ENCODE assay signal across 7 cellular contexts in the genomic region with DNA sequence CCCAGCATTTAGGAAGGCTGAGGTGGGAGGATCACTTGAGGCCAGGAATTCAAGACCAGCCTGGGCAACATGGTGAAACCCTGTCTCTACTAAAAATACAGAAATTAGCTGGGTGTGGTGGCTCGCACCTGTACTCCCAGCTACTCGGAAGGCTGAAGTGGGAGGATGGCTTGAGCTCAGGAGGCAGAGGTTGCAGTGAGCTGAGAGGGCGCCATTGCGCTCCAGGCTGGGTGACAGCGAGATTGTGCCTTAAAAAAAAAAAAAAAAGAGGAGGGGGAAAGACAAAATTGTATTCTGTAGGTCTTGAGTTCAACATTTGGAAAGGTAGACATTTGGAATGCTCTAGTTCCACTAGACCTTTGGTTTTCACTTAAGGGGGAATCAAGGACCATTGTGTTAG. TPM values are rescaled to one million over a fixed set of nuclear protein-coding genes. Genes with fewer than 3 reads are reported as not detected.
DNase-seq lines count a peak whose midpoint lies in the region; ATAC-seq, FAIRE-seq and TF ChIP-seq lines count a peak whose summit lies in the region.
"Not testable (repeated sequence)": the region's sequence is repeated elsewhere in the genome, so short reads cannot be mapped to it uniquely, and the experiment has no call there.

No MANE protein-coding gene starts in this region.

- POLR2A ChIA-PET in Panc1 (lab: Charles Lee); activated CD8-positive, alpha-beta T cell treated with anti-CD3 and anti-CD28 coated beads, Interleukin-2, amount 10 ng/mL, durations not matched to agents 7 days and 5 days (lab: Charles Lee): not testable (repeated sequence)

- H3K27ac ChIP-seq in Panc1 (ENCODE audit: low read length); astrocyte (ENCODE audit: low read depth, low read length): not testable (repeated sequence)
- H3K27ac ChIP-seq in esophagus (ENCODE audit: low read depth in 2 of 2, low read length in 1 of 2): peak overlapping the region; percentile 1 to 75

- intact Hi-C loops in Panc1 (cut with micrococcal nuclease; ENCODE audit: unreplicated experiment): not testable (repeated sequence)

- H3K9me3 ChIP-seq in Panc1 (ENCODE audit: control insufficient read depth, insufficient read depth, low read depth, low read length); astrocyte (ENCODE audit: insufficient read depth, low read depth, low read length); esophagus (ENCODE audit: control insufficient read depth in 2 of 2, insufficient read depth in 1 of 2, low read depth in 1 of 2, low read length in 1 of 2): not testable (repeated sequence)

- H3K4me1 ChIP-seq in Panc1 (ENCODE audit: control insufficient read depth, insufficient read depth, low read length); astrocyte (ENCODE audit: insufficient read depth, low read length); esophagus (ENCODE audit: control insufficient read depth in 2 of 2, insufficient read depth in 2 of 2, low read length in 1 of 2): not testable (repeated sequence)

- not testable (repeated sequence) for FAIRE-seq in astrocyte (lab: Jason Lieb, UNC)

- H3K4me2 ChIP-seq in astrocyte (ENCODE audit: low read length): not testable (repeated sequence)

- peaks cover 70% of the 10 kb centered on the region for H3K36me3 Mint-ChIP-seq in activated CD8-positive, alpha-beta T cell treated with anti-CD3 and anti-CD28 coated beads, Interleukin-2, amount 10 ng/mL, durations not matched to agents 7 days and 5 days (ENCODE audit: low read depth)
- peaks cover 29% of the 10 kb centered on the region for H3K36me3 Mint-ChIP-seq in astrocyte (ENCODE audit: low read depth, unreplicated experiment)
- peaks cover 30% of the 10 kb centered on the region for H3K36me3 Mint-ChIP-seq in natural killer cell treated with Interleukin-12 subunit alpha and Interleukin-12 subunit beta and Interleukin-15 and Interleukin-18, amount 100 ng/mL, for 72 hours

- not testable (repeated sequence) for H3K4me3 ChIP-seq in Panc1 (ENCODE audit: low read depth in 2 of 2, low read length in 2 of 2); astrocyte (ENCODE audit: insufficient read depth, low read depth, low read length); esophagus (ENCODE audit: low read depth in 1 of 2, low read length in 2 of 2)

- H3K9me3 Mint-ChIP-seq in activated CD8-positive, alpha-beta T cell treated with anti-CD3 and anti-CD28 coated beads, Interleukin-2, amount 10 ng/mL, durations not matched to agents 7 days and 5 days (ENCODE audit: insufficient read depth); astrocyte (ENCODE audit: unreplicated experiment); natural killer cell treated with Interleukin-12 subunit alpha and Interleukin-12 subunit beta and Interleukin-15 and Interleukin-18, amount 100 ng/mL, for 72 hours: not testable (repeated sequence)

- not testable (repeated sequence) for H2AFZ ChIP-seq in astrocyte (ENCODE audit: low read depth, low read length)

- not testable (repeated sequence) for H3K4me3 Mint-ChIP-seq in activated CD8-positive, alpha-beta T cell treated with anti-CD3 and anti-CD28 coated beads, Interleukin-2, amount 10 ng/mL, durations not matched to agents 7 days and 5 days; astrocyte (ENCODE audit: unreplicated experiment); natural killer cell treated with Interleukin-12 subunit alpha and Interleukin-12 subunit beta and Interleukin-15 and Interleukin-18, amount 100 ng/mL, for 72 hours

- H3K36me3 ChIP-seq in Panc1 (ENCODE audit: control insufficient read depth, insufficient read depth, low read length): peaks cover 30% of the 10 kb centered on the region
- H3K36me3 ChIP-seq in astrocyte (ENCODE audit: insufficient read depth, low read length): peaks cover 49% of the 10 kb centered on the region
- H3K36me3 ChIP-seq in esophagus (ENCODE audit: control insufficient read depth in 2 of 2, insufficient read depth in 2 of 2, low read length in 1 of 2): peaks cover 24 to 26% of the 10 kb centered on the region in 2 donors

- 81 to 86% methylated on average over 5 of the region's 5 CpGs for WGBS in esophagus, 2 donors

- peak; percentile 5 for DNase-seq in DMS 273 (lab: John Stamatoyannopoulos, UW; ENCODE audit: unreplicated experiment)
- DNase-seq in KBM-7: peak; percentile 18
- not testable (repeated sequence) for DNase-seq in Panc1 (ENCODE audit: low read depth, low spot score); activated CD8-positive, alpha-beta T cell treated with anti-CD3 and anti-CD28 coated beads, Interleukin-2, amount 10 ng/mL, durations not matched to agents 7 days and 5 days; astrocyte (ENCODE audit: low read depth); natural killer cell treated with Interleukin-12 subunit alpha and Interleukin-12 subunit beta and Interleukin-15 and Interleukin-18, amount 100 ng/mL, for 72 hours (ENCODE audit: low spot score)

- 0 out of 2 replicates have a peak, but pooled peaks have one; percentile 39 for ATAC-seq in Panc1
- not testable (repeated sequence) for ATAC-seq in activated CD8-positive, alpha-beta T cell treated with anti-CD3 and anti-CD28 coated beads, Interleukin-2, amount 10 ng/mL, durations not matched to agents 7 days and 5 days; natural killer cell treated with Interleukin-12 subunit alpha and Interleukin-12 subunit beta and Interleukin-15 and Interleukin-18, amount 100 ng/mL, for 72 hours

- not testable (repeated sequence) for H3K27me3 ChIP-seq in Panc1 (ENCODE audit: control insufficient read depth, insufficient read depth, low read length); astrocyte (ENCODE audit: insufficient read depth, low read length); esophagus (ENCODE audit: control insufficient read depth in 1 of 2, insufficient read depth in 2 of 2, low read length in 2 of 2)

- H3K79me2 ChIP-seq in astrocyte (ENCODE audit: insufficient read depth, low read length): peaks cover 21% of the 10 kb centered on the region

- peaks cover 33% of the 10 kb centered on the region for H4K20me1 ChIP-seq in astrocyte (ENCODE audit: insufficient read depth, low read length)

- CTCF ChIA-PET in Panc1 (lab: Charles Lee); activated CD8-positive, alpha-beta T cell treated with anti-CD3 and anti-CD28 coated beads, Interleukin-2, amount 10 ng/mL, durations not matched to agents 7 days and 5 days (lab: Charles Lee): not testable (repeated sequence)

- BruUV-seq in Panc1 (replicated peaks; lab: Mats Ljungman, UMichigan): TSS peak; percentile 23

- peak overlapping the region; percentile 41 for H3K27ac Mint-ChIP-seq in activated CD8-positive, alpha-beta T cell treated with anti-CD3 and anti-CD28 coated beads, Interleukin-2, amount 10 ng/mL, durations not matched to agents 7 days and 5 days
- H3K27ac Mint-ChIP-seq in astrocyte (ENCODE audit: unreplicated experiment): peak overlapping the region; percentile 62
- H3K27ac Mint-ChIP-seq in natural killer cell treated with Interleukin-12 subunit alpha and Interleukin-12 subunit beta and Interleukin-15 and Interleukin-18, amount 100 ng/mL, for 72 hours: peak overlapping the region; percentile 10 to 57

- in situ Hi-C loops in KBM-7 (cut with MboI; ENCODE audit: low pct_unique_long_range_greater_than_20kb, low sequenced_read_pairs); Panc1 (cut with HindIII; ENCODE audit: low pct_unique_long_range_greater_than_20kb, low sequenced_read_pairs): not testable (repeated sequence)

- H3K4me1 Mint-ChIP-seq in activated CD8-positive, alpha-beta T cell treated with anti-CD3 and anti-CD28 coated beads, Interleukin-2, amount 10 ng/mL, durations not matched to agents 7 days and 5 days (ENCODE audit: low read depth): peaks cover 14% of the 10 kb centered on the region
- not testable (repeated sequence) for H3K4me1 Mint-ChIP-seq in astrocyte (ENCODE audit: low read depth, unreplicated experiment)
- H3K4me1 Mint-ChIP-seq in natural killer cell treated with Interleukin-12 subunit alpha and Interleukin-12 subunit beta and Interleukin-15 and Interleukin-18, amount 100 ng/mL, for 72 hours (ENCODE audit: low read depth in 2 of 2): peaks cover 11 to 16% of the 10 kb centered on the region in 2 donors

- not testable (repeated sequence) for H3K27me3 Mint-ChIP-seq in activated CD8-positive, alpha-beta T cell treated with anti-CD3 and anti-CD28 coated beads, Interleukin-2, amount 10 ng/mL, durations not matched to agents 7 days and 5 days (ENCODE audit: low read depth); astrocyte (ENCODE audit: low read depth, unreplicated experiment); natural killer cell treated with Interleukin-12 subunit alpha and Interleukin-12 subunit beta and Interleukin-15 and Interleukin-18, amount 100 ng/mL, for 72 hours

- TF ChIP-seq CTCF in Panc1 (IDR thresholded peaks at IDR 0.05): peak; percentile 53
- not testable (repeated sequence) for TF ChIP-seq CTCF in astrocyte (IDR thresholded peaks at IDR 0.05; ENCODE audit: insufficient read depth, low read depth, low read length)

- H3K9ac ChIP-seq in astrocyte (ENCODE audit: low read length): not testable (repeated sequence)

RNA-seq across cellular contexts. Expression of gene C1QBP, which starts 7.7 kb away (rescaled TPM):
- 225 TPM for total RNA-seq in Panc1 (2021; ENCODE audit: unreplicated experiment)
- 249 TPM for polyA plus RNA-seq in Panc1 (2012; ENCODE audit: insufficient read length)
- total RNA-seq in activated CD8-positive, alpha-beta T cell treated with anti-CD3 and anti-CD28 coated beads, Interleukin-2, amount 10 ng/mL, durations not matched to agents 7 days and 5 days: 100 to 1,000 TPM; 178 to 181 TPM
- total RNA-seq in astrocyte: 147 and 162 TPM in 2 replicates
- 100 to 1,000 TPM; 118 to 204 TPM for polyA plus RNA-seq in esophagus
- total RNA-seq in natural killer cell treated with Interleukin-12 subunit alpha and Interleukin-12 subunit beta and Interleukin-15 and Interleukin-18, amount 100 ng/mL, for 72 hours: 100 to 1,000 TPM; 173 to 271 TPM

RNA-seq across cellular contexts. Expression of gene RPAIN, which starts 11.3 kb away (rescaled TPM):
- 36.7 TPM for total RNA-seq in Panc1 (2021; ENCODE audit: unreplicated experiment)
- polyA plus RNA-seq in Panc1 (2012; ENCODE audit: insufficient read length): 34.5 TPM
- total RNA-seq in activated CD8-positive, alpha-beta T cell treated with anti-CD3 and anti-CD28 coated beads, Interleukin-2, amount 10 ng/mL, durations not matched to agents 7 days and 5 days: 10 to 100 TPM; 47.2 TPM
- total RNA-seq in astrocyte: 35.7 and 46.5 TPM in 2 replicates
- polyA plus RNA-seq in esophagus: 10 to 100 TPM; 22.1 to 23.9 TPM
- total RNA-seq in natural killer cell treated with Interleukin-12 subunit alpha and Interleukin-12 subunit beta and Interleukin-15 and Interleukin-18, amount 100 ng/mL, for 72 hours: 10 to 100 TPM; 54.1 to 64.7 TPM

RNA-seq across cellular contexts. Expression of gene NUP88, which starts 11.8 kb away (rescaled TPM):
- 50.5 TPM for total RNA-seq in Panc1 (2021; ENCODE audit: unreplicated experiment)
- 51.2 TPM for polyA plus RNA-seq in Panc1 (2012; ENCODE audit: insufficient read length)
- total RNA-seq in activated CD8-positive, alpha-beta T cell treated with anti-CD3 and anti-CD28 coated beads, Interleukin-2, amount 10 ng/mL, durations not matched to agents 7 days and 5 days: 100 to 1,000 TPM in 1 of 2 experiments, 10 to 100 TPM in 1; 97.2 to 105 TPM
- total RNA-seq in astrocyte: 43.3 and 46.6 TPM in 2 replicates
- 10 to 100 TPM; 55.3 to 65.7 TPM for polyA plus RNA-seq in esophagus
- 100 to 1,000 TPM in 1 of 2 donors, 10 to 100 TPM in 1; 82.1 to 118 TPM for total RNA-seq in natural killer cell treated with Interleukin-12 subunit alpha and Interleukin-12 subunit beta and Interleukin-15 and Interleukin-18, amount 100 ng/mL, for 72 hours

RNA-seq across cellular contexts. Expression of gene DHX33, which starts 37.5 kb away (rescaled TPM):
- total RNA-seq in Panc1 (2021; ENCODE audit: unreplicated experiment): 31.0 TPM
- 26.8 TPM for polyA plus RNA-seq in Panc1 (2012; ENCODE audit: insufficient read length)
- 10 to 100 TPM; 16.9 to 18.3 TPM for total RNA-seq in activated CD8-positive, alpha-beta T cell treated with anti-CD3 and anti-CD28 coated beads, Interleukin-2, amount 10 ng/mL, durations not matched to agents 7 days and 5 days
- 17.7 and 19.1 TPM in 2 replicates for total RNA-seq in astrocyte
- 1 to 10 TPM; 5.0 to 5.2 TPM for polyA plus RNA-seq in esophagus
- total RNA-seq in natural killer cell treated with Interleukin-12 subunit alpha and Interleukin-12 subunit beta and Interleukin-15 and Interleukin-18, amount 100 ng/mL, for 72 hours: 10 to 100 TPM; 26.5 to 57.0 TPM

RNA-seq across cellular contexts. Expression of gene DERL2, which starts 54.7 kb away (rescaled TPM):
- total RNA-seq in Panc1 (2021; ENCODE audit: unreplicated experiment) (59.7 TPM), astrocyte (90.1 and 99.6 TPM in 2 replicates)
- polyA plus RNA-seq in Panc1 (2012; ENCODE audit: insufficient read length): 48.8 TPM
- total RNA-seq in activated CD8-positive, alpha-beta T cell treated with anti-CD3 and anti-CD28 coated beads, Interleukin-2, amount 10 ng/mL, durations not matched to agents 7 days and 5 days: 10 to 100 TPM; 66.0 to 71.1 TPM
- 10 to 100 TPM; 40.1 to 53.8 TPM for polyA plus RNA-seq in esophagus
- 100 to 1,000 TPM; 102 to 128 TPM for total RNA-seq in natural killer cell treated with Interleukin-12 subunit alpha and Interleukin-12 subunit beta and Interleukin-15 and Interleukin-18, amount 100 ng/mL, for 72 hours
